ENCODE assay signal across 21 cellular contexts in genomic region chr20:13571662-13572061, GRCh38.
"Had no signal": no experiment of that assay in that cellular context is flagged by ENCODE, and none has a peak within 500 bp of the region (broad histone marks: within the 10 kb centered on the region; RNA-seq: fewer than 3 reads in every experiment).

No MANE protein-coding gene starts in this region.

- ATAC-seq: esophagus mucosa; gastrocnemius medialis; heart right ventricle; left colon; left ventricle myocardium superior; mucosa of descending colon; naive thymus-derived CD8-positive, alpha-beta T cell had no signal

- DNase-seq: effector memory CD4-positive, alpha-beta T cell; gastrocnemius medialis; heart right ventricle; hypothalamus; left colon; left ventricle myocardium superior; mucosa of descending colon; naive thymus-derived CD8-positive, alpha-beta T cell; posterior cingulate gyrus; sigmoid colon; stimulated activated CD4-positive, alpha-beta T cell treated with anti-CD3 and anti-CD28 coated beads, Interleukin-2, amount 100 ng/mL, for 24 hours; stimulated activated naive CD4-positive, alpha-beta T cell; stomach; substantia nigra; trophoblast cell had no signal

- H3K27ac Mint-ChIP-seq: naive thymus-derived CD8-positive, alpha-beta T cell had no signal

- H3K27me3 ChIP-seq: gastrocnemius medialis, heart right ventricle, right atrium auricular region, sigmoid colon, stomach had no signal

- H3K27me3 Mint-ChIP-seq: naive thymus-derived CD8-positive, alpha-beta T cell had no signal

- H3K4me1 Mint-ChIP-seq: naive thymus-derived CD8-positive, alpha-beta T cell; neural crest cell had no signal

- H3K9me3 ChIP-seq: gastrocnemius medialis, mucosa of descending colon had no signal

- H3K4me3 Mint-ChIP-seq: naive thymus-derived CD8-positive, alpha-beta T cell; neural crest cell had no signal

- H3K27ac ChIP-seq: gastrocnemius medialis, heart right ventricle, right atrium auricular region, sigmoid colon, skin epidermis, stomach, thoracic aorta had no signal

- H3K4me3 ChIP-seq: gastrocnemius medialis, heart right ventricle, lung, mucosa of descending colon, right atrium auricular region, sigmoid colon, skin epidermis, stomach, thoracic aorta had no signal

- H3K36me3 ChIP-seq: gastrocnemius medialis, sigmoid colon had no signal

- H3K4me1 ChIP-seq: right atrium auricular region, sigmoid colon, stomach had no signal
